In genomic region chr13:20567881-20568528, GRCh38 we compare ENCODE assay signal across 8 cellular contexts. TPM values are rescaled to one million over a fixed set of nuclear protein-coding genes. Genes with fewer than 3 reads are reported as not detected.
DNase-seq lines count a peak whose midpoint lies in the region; ATAC-seq and TF ChIP-seq lines count a peak whose summit lies in the region.

No MANE protein-coding gene starts in this region.

- H3K4me1 ChIP-seq in A673 (ENCODE audit: insufficient read depth, low read length, poor library complexity, severe bottlenecking) (peaks cover 8% of the 10 kb centered on the region), HUES48 (ENCODE audit: control insufficient read depth, insufficient read depth, low read length) (no peaks in the 10 kb centered on the region), mucosa of rectum (ENCODE audit: control insufficient read depth in 2 of 2, insufficient read depth in 2 of 2, low read length in 2 of 2) (peaks cover 5 to 9% of the 10 kb centered on the region in 2 donors)

- H3K9ac ChIP-seq in HUES48 (ENCODE audit: low read depth, low read length) (0 out of 2 replicates have a peak overlapping the region, but pooled peaks have one; percentile 64), mucosa of rectum (ENCODE audit: low read depth in 1 of 2, low read length in 2 of 2) (peak overlapping the region; percentile 63 to 84)

- H3K27ac ChIP-seq in A673 (ENCODE audit: low read depth, low read length, poor library complexity, severe bottlenecking) (peak overlapping the region; percentile 83), HUES48 (ENCODE audit: low read depth, low read length) (peak overlapping the region; percentile 90), caudate nucleus (ENCODE audit: low read depth, low read length) (peak overlapping the region; percentile 96), mucosa of rectum (ENCODE audit: low read depth in 2 of 2, low read length in 2 of 2) (peak overlapping the region; percentile 92 to 96)

- ATAC-seq in HG02623 (IDR thresholded peaks at IDR 0.05; ENCODE audit: unreplicated experiment) (no peak), GM19023 (IDR thresholded peaks at IDR 0.05; ENCODE audit: unreplicated experiment) (no peak), GM18861 (IDR thresholded peaks at IDR 0.05; ENCODE audit: unreplicated experiment) (no peak)

- H3K9me3 ChIP-seq in A673 (ENCODE audit: low read depth, low read length, poor library complexity, severe bottlenecking) = peaks cover 10% of the 10 kb centered on the region
- H3K9me3 ChIP-seq in HUES48 (ENCODE audit: control insufficient read depth, insufficient read depth, low read length) = peaks cover 15% of the 10 kb centered on the region
- H3K9me3 ChIP-seq in mucosa of rectum (ENCODE audit: control insufficient read depth in 2 of 2, low read length in 2 of 2) = peaks cover 0 to 3% of the 10 kb centered on the region in 2 donors

- POLR2A ChIA-PET in A673 (lab: Charles Lee; ENCODE audit: low non-redundant PET) = interaction anchor here (0.5 kb wide), 1 partner anchor 10 kb away, joined by 13 read pairs; no protein-coding TSS in a partner anchor

- H3K36me3 ChIP-seq in A673 (ENCODE audit: insufficient read depth, low read length, poor library complexity, severe bottlenecking) (no peaks in the 10 kb centered on the region), HUES48 (ENCODE audit: control insufficient read depth, insufficient read depth, low read length) (no peaks in the 10 kb centered on the region), mucosa of rectum (ENCODE audit: control insufficient read depth in 2 of 2, insufficient read depth in 2 of 2, low read length in 2 of 2) (no peaks in the 10 kb centered on the region)

- no peak for TF ChIP-seq CTCF in A673 (conservative IDR thresholded peaks at IDR 0.05; ENCODE audit: low read depth, low read length)

- BruUV-seq in A673 (replicated peaks; lab: Mats Ljungman, UMichigan) = TSS peak; percentile 77

- H3K4me3 ChIP-seq in A673 (ENCODE audit: low read depth, low read length, poor library complexity, severe bottlenecking) (peak overlapping the region; percentile 57), HUES48 (ENCODE audit: low read depth, low read length) (peak overlapping the region; percentile 92), mucosa of rectum (ENCODE audit: low read length in 2 of 2) (peak overlapping the region; percentile 73 to 90)

- CTCF ChIA-PET in A673 (lab: Charles Lee) = no interaction called here

- DNase-seq in A673 (ENCODE audit: low spot score) (no peak), caudate nucleus (lab: John Stamatoyannopoulos, UW) (peak in 1 of 61 donors; percentile 1), NCI-H82 treated with DMSO at 0.1 percent for 48 hours (lab: John Stamatoyannopoulos, UW; ENCODE audit: unreplicated experiment) (no peak)

- H3K27me3 ChIP-seq in A673 (replicated peaks; ENCODE audit: insufficient read depth, low read depth, low read length, poor library complexity) = no peaks in the 10 kb centered on the region
- H3K27me3 ChIP-seq in HUES48 (ENCODE audit: control insufficient read depth, insufficient read depth, low read length) = no peaks in the 10 kb centered on the region
- no peaks in the 10 kb centered on the region for H3K27me3 ChIP-seq in mucosa of rectum (ENCODE audit: control insufficient read depth in 2 of 2, insufficient read depth in 2 of 2, low read length in 2 of 2)

- intact Hi-C loops in A673 (cut with micrococcal nuclease; ENCODE audit: unreplicated experiment) = loop anchor here (5.0 kb wide), 1 partner anchor 49 kb away; no protein-coding TSS in a partner anchor

RNA-seq across cellular contexts. Expression of gene IFT88, which starts 1.0 kb away (rescaled TPM):
- 19.4 and 23.2 TPM in 2 replicates for total RNA-seq in A673 (2021)

RNA-seq across cellular contexts. Expression of gene CRYL1, which starts 42.3 kb away (rescaled TPM):
- 5.9 and 9.9 TPM in 2 replicates for total RNA-seq in A673 (2021)
